In genomic region chr6:147802400-147802799, GRCh38 we compare ENCODE assay signal across 17 cellular contexts.
"Had no signal": no experiment of that assay in that cellular context is flagged by ENCODE, and none has a peak within 500 bp of the region (broad histone marks: within the 10 kb centered on the region; RNA-seq: fewer than 3 reads in every experiment).

No MANE protein-coding gene starts in this region.

- H2AFZ ChIP-seq: hepatocyte had no signal

- H3K27ac ChIP-seq: brain microvascular endothelial cell, coronary artery, hepatocyte, tibial artery had no signal

- H3K4me2 ChIP-seq: hepatocyte had no signal

- H3K27me3 ChIP-seq: brain microvascular endothelial cell, hepatocyte, tibial artery had no signal

- H3K4me3 ChIP-seq: coronary artery, hepatocyte, lung, tibial artery had no signal

- ATAC-seq: activated CD4-positive, alpha-beta T cell treated with anti-CD3 and anti-CD28 coated beads for 36 hours; left lobe of liver; WTC11 had no signal

- H3K4me1 ChIP-seq: tibial artery had no signal

- DNase-seq: activated CD4-positive, alpha-beta T cell treated with anti-CD3 and anti-CD28 coated beads for 36 hours; activated CD4-positive, alpha-beta T cell treated with anti-CD3 and anti-CD28 coated beads, Interleukin-2, amount 50 U/mL, for 48 hours; activated gamma-delta T cell treated with Interleukin-2 at 50 U/mL for 16 hours; brain microvascular endothelial cell; erythroblast; nephron progenitor cell; nucleus accumbens; retina; stimulated activated CD4-positive, alpha-beta T cell treated with anti-CD3 and anti-CD28 coated beads, Interleukin-2, amount 100 ng/mL, for 24 hours; stimulated activated naive CD4-positive, alpha-beta T cell treated with Interleukin-2 at 50 U/mL for 16 hours; substantia nigra; tibial artery had no signal

- H3K36me3 ChIP-seq: brain microvascular endothelial cell, tibial artery had no signal
